ENCODE assay signal across 8 cellular contexts in the genomic region with DNA sequence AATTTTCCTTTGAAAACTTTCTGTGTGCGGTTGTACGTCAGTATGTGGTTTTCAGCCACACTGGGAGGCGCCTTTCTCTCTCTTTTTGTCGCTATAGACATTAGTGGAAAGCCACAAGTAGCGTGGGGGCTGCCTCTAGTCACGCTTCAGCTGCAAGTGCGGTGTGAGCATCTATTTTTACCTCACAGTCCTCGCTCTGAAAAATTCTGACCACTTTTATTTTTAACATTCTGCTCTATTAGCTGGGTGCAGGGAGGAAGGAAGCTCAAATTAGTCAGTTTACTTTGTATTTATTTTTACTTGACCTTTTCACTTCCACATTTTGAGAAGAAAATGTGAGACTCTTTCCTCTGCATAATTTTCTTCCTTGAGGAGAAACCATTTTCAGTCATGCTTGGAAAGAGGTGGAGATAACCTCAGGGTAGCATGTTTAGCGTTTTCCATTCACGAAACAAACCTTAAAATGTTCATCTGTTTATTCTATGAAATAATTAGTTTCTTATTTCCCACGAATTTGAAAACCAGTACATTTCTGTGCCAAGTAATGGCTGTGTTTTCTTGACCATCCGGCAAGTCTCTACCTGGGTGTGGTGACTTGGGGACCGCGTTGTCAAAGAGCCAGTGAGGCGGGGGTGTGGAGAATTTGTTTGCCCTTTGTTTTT. TPM values are rescaled to one million over a fixed set of nuclear protein-coding genes. Genes with fewer than 3 reads are reported as not detected.
DNase-seq lines count a peak whose midpoint lies in the region; ATAC-seq and TF ChIP-seq lines count a peak whose summit lies in the region.

No MANE protein-coding gene starts in this region.

- H3K4me3 Mint-ChIP-seq in naive thymus-derived CD8-positive, alpha-beta T cell = peak overlapping the region; percentile 69 to 86 (median 78)

- H3K27ac ChIP-seq in thyroid gland = no peak overlapping the region

- H3K36me3 ChIP-seq in HAP-1 (replicated peaks) (no peaks in the 10 kb centered on the region), thyroid gland (no peaks in the 10 kb centered on the region)

- POLR2A ChIA-PET in naive thymus-derived CD8-positive, alpha-beta T cell (lab: Charles Lee) = interaction anchor here (1.0 kb wide), 1 partner anchor 31 kb away, joined by 3 read pairs; no protein-coding TSS in a partner anchor

- H3K4me1 ChIP-seq in HAP-1 (peaks cover 10% of the 10 kb centered on the region), thyroid gland (peaks cover 0 to 12% of the 10 kb centered on the region in 2 donors)

- H3K27me3 Mint-ChIP-seq in naive thymus-derived CD8-positive, alpha-beta T cell = no peaks in the 10 kb centered on the region

- peaks cover 0 to 2% (median 0%) of the 10 kb centered on the region in 3 donors for H3K36me3 Mint-ChIP-seq in naive thymus-derived CD8-positive, alpha-beta T cell

- in situ Hi-C loops in HAP-1 (cut with MboI; ENCODE audit: low sequenced_read_pairs) = no loop called here

- TF ChIP-seq CTCF in GM12864 (IDR thresholded peaks at IDR 0.05; ENCODE audit: low read depth, low read length, missing control alignments) = no peak
- TF ChIP-seq CTCF in foreskin fibroblast (IDR thresholded peaks at IDR 0.05; ENCODE audit: low read depth, low read length) = no peak
- TF ChIP-seq CTCF in thyroid gland (IDR thresholded peaks at IDR 0.05) = no peak

- no peak for TF ChIP-seq POLR2A in thyroid gland (IDR thresholded peaks at IDR 0.05)

- H3K27me3 ChIP-seq in HAP-1 (ENCODE audit: low read depth) (no peaks in the 10 kb centered on the region; the same call in 1 of the 2 replicates), thyroid gland (no peaks in the 10 kb centered on the region)

- peak; percentile 76 for ATAC-seq in GM21526 (IDR thresholded peaks at IDR 0.05; ENCODE audit: low FRiP score, unreplicated experiment)
- ATAC-seq in naive thymus-derived CD8-positive, alpha-beta T cell = peak; percentile 78 to 83

- peaks cover 29 to 94% (median 67%) of the 10 kb centered on the region in 4 donors for H3K4me1 Mint-ChIP-seq in naive thymus-derived CD8-positive, alpha-beta T cell

- peak; percentile 92 for DNase-seq in GM12864 (ENCODE audit: low read depth)
- peak; percentile 84 to 89 for DNase-seq in Kasumi-1 (lab: John Stamatoyannopoulos, UW)
- peak; percentile 50 to 61 for DNase-seq in activated T-cell treated with anti-CD3 and anti-CD28 coated beads, Interleukin-2, amount 50 U/mL, for 48 hours
- peak in 8 of 10 donors; percentile 19 to 70 (median 36) for DNase-seq in naive thymus-derived CD8-positive, alpha-beta T cell
- no peak for DNase-seq in foreskin fibroblast
- DNase-seq in HAP-1 (ENCODE audit: low spot score in 2 of 2) = no peak
- no peak for DNase-seq in thyroid gland

- no peaks in the 10 kb centered on the region for H3K9me3 Mint-ChIP-seq in naive thymus-derived CD8-positive, alpha-beta T cell

- intact Hi-C loops in thyroid gland (cut with DNase I) = no loop called here

- H3K4me3 ChIP-seq in GM12864 (ENCODE audit: low read depth, low read length) (no peak overlapping the region; the same call in 1 of the 2 replicates), foreskin fibroblast (ENCODE audit: low read depth in 1 of 2, low read length in 2 of 2) (no peak overlapping the region), HAP-1 (no peak overlapping the region), thyroid gland (replicated peaks in 1 of 3) (no peak overlapping the region)

- 51 to 56% methylated on average over 15 of the region's 15 CpGs for WGBS in thyroid gland, 2 donors

- H3K9me3 ChIP-seq in HAP-1 (no peaks in the 10 kb centered on the region), thyroid gland (no peaks in the 10 kb centered on the region)

- H3K27ac Mint-ChIP-seq in naive thymus-derived CD8-positive, alpha-beta T cell = peak overlapping the region; percentile 46 to 93 (median 80)

RNA-seq across cellular contexts. Expression of a gene that starts 35.6 kb away (rescaled TPM):
- 10 to 100 TPM; 34.3 to 36.9 TPM for total RNA-seq in naive thymus-derived CD8-positive, alpha-beta T cell
- polyA plus RNA-seq in naive thymus-derived CD8-positive, alpha-beta T cell = 1 to 10 TPM; 2.9 to 7.7 (median 5.2) TPM
- 10 to 100 TPM in 2 of 4 donors, 1 to 10 TPM in 2; 5.0 to 20.2 (median 10.1) TPM for total RNA-seq in thyroid gland

Comparison
In these comparisons a context has a peak if more than half of its experiments do, and no peak if none do; other contexts are left out.
1. DNase-seq: peak in GM12864 (single experiment), Kasumi-1 (2 of 2), activated T-cell treated with anti-CD3 and anti-CD28 coated beads, Interleukin-2, amount 50 U/mL, for 48 hours (2 of 2) and naive thymus-derived CD8-positive, alpha-beta T cell (8 of 10); none in foreskin fibroblast (0 of 2), HAP-1 (0 of 2) and thyroid gland (0 of 2).